35 cellular contexts compared by ENCODE assay signal in the genomic region with DNA sequence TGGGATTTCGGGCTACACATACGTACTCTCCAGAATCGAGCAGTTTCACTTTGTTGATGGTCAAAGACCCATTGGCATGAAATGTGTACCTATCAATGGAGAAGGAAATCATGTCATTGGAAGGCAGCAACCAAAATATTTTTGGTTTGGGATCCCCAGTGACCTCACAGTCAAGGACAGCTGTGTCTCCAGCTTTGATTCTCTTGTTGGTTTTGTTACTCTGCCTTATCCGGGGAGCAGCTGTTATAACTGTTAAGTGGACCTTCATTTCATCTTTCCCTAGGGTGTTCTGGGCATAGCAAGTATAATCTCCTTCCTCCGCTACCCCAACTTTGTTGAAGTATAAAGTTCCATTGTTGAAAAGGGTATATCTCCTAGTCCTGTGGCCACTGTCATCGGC. TPM values are rescaled to one million over a fixed set of nuclear protein-coding genes. Genes with fewer than 3 reads are reported as not detected.
"Had no signal": no experiment of that assay in that cellular context is flagged by ENCODE, and none has a peak within 500 bp of the region (broad histone marks: within the 10 kb centered on the region; RNA-seq: fewer than 3 reads in every experiment).

No MANE protein-coding gene starts in this region.

- H3K36me3 ChIP-seq: adrenal gland, esophagus muscularis mucosa, gastroesophageal sphincter, heart right ventricle had no signal

- H3K27ac ChIP-seq: adrenal gland, body of pancreas, esophagus muscularis mucosa, gastroesophageal sphincter, heart right ventricle had no signal

- H3K27me3 Mint-ChIP-seq: activated CD4-positive, alpha-beta memory T cell treated with anti-CD3 and anti-CD28 coated beads for 36 hours; activated naive CD8-positive, alpha-beta T cell treated with anti-CD3 and anti-CD28 coated beads for 36 hours; activated naive CD8-positive, alpha-beta T cell treated with anti-CD3 and anti-CD28 coated beads, Interleukin-2, amount 50 U/mL, for 24 hours had no signal

- H3K4me3 ChIP-seq: adrenal gland, body of pancreas, esophagus muscularis mucosa, gastroesophageal sphincter, heart right ventricle had no signal

- H3K4me1 Mint-ChIP-seq: activated CD8-positive, alpha-beta memory T cell treated with anti-CD3 and anti-CD28 coated beads, Interleukin-2, amount 10 ng/mL, durations not matched to agents 7 days and 5 days; activated naive CD4-positive, alpha-beta T cell treated with anti-CD3 and anti-CD28 coated beads, Interleukin-2, amount 50 U/mL, for 24 hours; activated naive CD8-positive, alpha-beta T cell treated with anti-CD3 and anti-CD28 coated beads for 36 hours; activated naive CD8-positive, alpha-beta T cell treated with anti-CD3 and anti-CD28 coated beads, Interleukin-2, amount 50 U/mL, for 24 hours had no signal

- H3K4me1 ChIP-seq: body of pancreas had no signal

- H3K36me3 Mint-ChIP-seq: activated CD4-positive, alpha-beta memory T cell treated with anti-CD3 and anti-CD28 coated beads for 36 hours; activated CD8-positive, alpha-beta memory T cell treated with anti-CD3 and anti-CD28 coated beads, Interleukin-2, amount 10 ng/mL, durations not matched to agents 7 days and 5 days; activated naive CD4-positive, alpha-beta T cell treated with anti-CD3 and anti-CD28 coated beads, Interleukin-2, amount 50 U/mL, for 24 hours; activated naive CD8-positive, alpha-beta T cell treated with anti-CD3 and anti-CD28 coated beads for 36 hours had no signal

- H3K4me3 Mint-ChIP-seq: activated CD4-positive, alpha-beta memory T cell treated with anti-CD3 and anti-CD28 coated beads for 36 hours; activated CD8-positive, alpha-beta memory T cell treated with anti-CD3 and anti-CD28 coated beads, Interleukin-2, amount 10 ng/mL, durations not matched to agents 7 days and 5 days; activated CD8-positive, alpha-beta T cell treated with anti-CD3 and anti-CD28 coated beads, Interleukin-2, amount 10 ng/mL, durations not matched to agents 7 days and 5 days; activated naive CD4-positive, alpha-beta T cell treated with anti-CD3 and anti-CD28 coated beads for 36 hours; activated naive CD4-positive, alpha-beta T cell treated with anti-CD3 and anti-CD28 coated beads, Interleukin-2, amount 50 U/mL, for 24 hours; activated naive CD8-positive, alpha-beta T cell treated with anti-CD3 and anti-CD28 coated beads for 36 hours; activated naive CD8-positive, alpha-beta T cell treated with anti-CD3 and anti-CD28 coated beads, Interleukin-2, amount 50 U/mL, for 24 hours; activated T-helper 1 cell treated with anti-CD3 and anti-CD28 coated beads, Interleukin-12 subunit alpha, Interleukin-12 subunit beta, Interleukin-2, Interleukin-4 antibody, amounts not matched to agents 30 ng/mL and 10 ng/mL and 1 ng/mL, durations not matched to agents 14 hours and 24 hours and 36 hours; effector memory CD8-positive, alpha-beta T cell had no signal

- H3K27me3 ChIP-seq: adrenal gland, body of pancreas, esophagus muscularis mucosa, gastroesophageal sphincter, heart right ventricle had no signal

- DNase-seq: activated CD4-positive, alpha-beta memory T cell treated with anti-CD3 and anti-CD28 coated beads for 36 hours; activated CD4-positive, alpha-beta T cell treated with anti-CD3 and anti-CD28 coated beads for 1 hour; activated CD4-positive, alpha-beta T cell treated with anti-CD3 and anti-CD28 coated beads for 4 hours; activated CD4-positive, CD25-positive, alpha-beta regulatory T cell; activated CD8-positive, alpha-beta memory T cell treated with anti-CD3 and anti-CD28 coated beads, Interleukin-2, amount 10 ng/mL, durations not matched to agents 7 days and 5 days; activated CD8-positive, alpha-beta memory T cell treated with anti-CD3 and anti-CD28 coated beads, Interleukin-2, amount 50 U/mL, for 4 hours; activated CD8-positive, alpha-beta T cell treated with anti-CD3 and anti-CD28 coated beads, Interleukin-2, amount 10 ng/mL, durations not matched to agents 7 days and 5 days; activated effector memory CD4-positive, alpha-beta T cell treated with anti-CD3 and anti-CD28 coated beads, Interleukin-2, amount 50 U/mL, for 16 hours; activated naive CD4-positive, alpha-beta T cell treated with anti-CD3 and anti-CD28 coated beads for 36 hours; activated naive CD8-positive, alpha-beta T cell treated with anti-CD3 and anti-CD28 coated beads for 36 hours; activated naive CD8-positive, alpha-beta T cell treated with anti-CD3 and anti-CD28 coated beads, Interleukin-2, amount 50 U/mL, for 24 hours; activated T-cell treated with anti-CD3 and anti-CD28 coated beads, Interleukin-2, amount 50 U/mL, for 1 hour; activated T-cell treated with anti-CD3 and anti-CD28 coated beads, Interleukin-2, amount 50 U/mL, for 48 hours; adrenal gland; amygdala; aorta; body of pancreas; caudate nucleus; cortex of kidney; dermis blood vessel endothelial cell; effector CD4-positive, alpha-beta T cell; effector memory CD8-positive, alpha-beta T cell; erythroblast; foreskin melanocyte; heart right ventricle; T-helper 2 cell had no signal

- H3K9me3 ChIP-seq: adrenal gland, body of pancreas, esophagus muscularis mucosa, gastroesophageal sphincter, heart right ventricle had no signal

- H3K9me3 Mint-ChIP-seq: activated CD4-positive, alpha-beta memory T cell treated with anti-CD3 and anti-CD28 coated beads for 36 hours; activated naive CD4-positive, alpha-beta T cell treated with anti-CD3 and anti-CD28 coated beads for 36 hours; activated naive CD4-positive, alpha-beta T cell treated with anti-CD3 and anti-CD28 coated beads, Interleukin-2, amount 50 U/mL, for 24 hours; activated naive CD8-positive, alpha-beta T cell treated with anti-CD3 and anti-CD28 coated beads for 36 hours; activated naive CD8-positive, alpha-beta T cell treated with anti-CD3 and anti-CD28 coated beads, Interleukin-2, amount 50 U/mL, for 24 hours; activated T-helper 1 cell treated with anti-CD3 and anti-CD28 coated beads, Interleukin-12 subunit alpha, Interleukin-12 subunit beta, Interleukin-2, Interleukin-4 antibody, amounts not matched to agents 30 ng/mL and 10 ng/mL and 1 ng/mL, durations not matched to agents 14 hours and 24 hours and 36 hours; activated T-helper 2 cell treated with anti-CD3 and anti-CD28 coated beads, Interferon-gamma antibody, Interleukin-2, Interleukin-4, amounts not matched to agents 10 μg/mL and 5 μg/mL and 100 μg/mL, durations not matched to agents 14 hours and 24 hours and 36 hours; effector memory CD8-positive, alpha-beta T cell had no signal

- H3K27ac Mint-ChIP-seq: activated CD4-positive, alpha-beta memory T cell treated with anti-CD3 and anti-CD28 coated beads for 36 hours; activated CD8-positive, alpha-beta memory T cell treated with anti-CD3 and anti-CD28 coated beads, Interleukin-2, amount 10 ng/mL, durations not matched to agents 7 days and 5 days; activated CD8-positive, alpha-beta T cell treated with anti-CD3 and anti-CD28 coated beads, Interleukin-2, amount 10 ng/mL, durations not matched to agents 7 days and 5 days; activated naive CD4-positive, alpha-beta T cell treated with anti-CD3 and anti-CD28 coated beads for 36 hours; activated naive CD4-positive, alpha-beta T cell treated with anti-CD3 and anti-CD28 coated beads, Interleukin-2, amount 50 U/mL, for 24 hours; activated naive CD8-positive, alpha-beta T cell treated with anti-CD3 and anti-CD28 coated beads for 36 hours; activated naive CD8-positive, alpha-beta T cell treated with anti-CD3 and anti-CD28 coated beads, Interleukin-2, amount 50 U/mL, for 24 hours; activated T-helper 1 cell treated with anti-CD3 and anti-CD28 coated beads, Interleukin-12 subunit alpha, Interleukin-12 subunit beta, Interleukin-2, Interleukin-4 antibody, amounts not matched to agents 30 ng/mL and 10 ng/mL and 1 ng/mL, durations not matched to agents 14 hours and 24 hours and 36 hours; activated T-helper 2 cell treated with anti-CD3 and anti-CD28 coated beads, Interferon-gamma antibody, Interleukin-2, Interleukin-4, amounts not matched to agents 10 μg/mL and 5 μg/mL and 100 μg/mL, durations not matched to agents 14 hours and 24 hours and 36 hours; effector memory CD8-positive, alpha-beta T cell had no signal

RNA-seq across cellular contexts. Expression of gene IGSF10, which starts 23.0 kb away (rescaled TPM):
- total RNA-seq: activated CD4-positive, alpha-beta memory T cell treated with anti-CD3 and anti-CD28 coated beads for 36 hours; activated CD8-positive, alpha-beta memory T cell treated with anti-CD3 and anti-CD28 coated beads for 36 hours; activated CD8-positive, alpha-beta memory T cell treated with anti-CD3 and anti-CD28 coated beads, Interleukin-2, amount 10 ng/mL, durations not matched to agents 7 days and 5 days; activated CD8-positive, alpha-beta T cell treated with anti-CD3 and anti-CD28 coated beads, Interleukin-2, amount 10 ng/mL, durations not matched to agents 7 days and 5 days; activated naive CD4-positive, alpha-beta T cell treated with anti-CD3 and anti-CD28 coated beads for 36 hours; activated naive CD8-positive, alpha-beta T cell treated with anti-CD3 and anti-CD28 coated beads for 36 hours; activated T-helper 1 cell treated with anti-CD3 and anti-CD28 coated beads, Interleukin-12 subunit alpha, Interleukin-12 subunit beta, Interleukin-2, Interleukin-4 antibody, amounts not matched to agents 30 ng/mL and 10 ng/mL and 1 ng/mL, durations not matched to agents 14 hours and 24 hours and 36 hours; activated T-helper 2 cell treated with anti-CD3 and anti-CD28 coated beads, Interferon-gamma antibody, Interleukin-2, Interleukin-4, amounts not matched to agents 10 μg/mL and 5 μg/mL and 100 μg/mL, durations not matched to agents 14 hours and 24 hours and 36 hours; T-helper 1 cell treated with Interleukin-12 subunit alpha and Interleukin-12 subunit beta and Interleukin-4 antibody, amounts not matched to agents 30 ng/mL and 1 ng/mL, for 36 hours had no signal

RNA-seq across cellular contexts. Expression of gene P2RY12, which starts 53.4 kb away (rescaled TPM):
- total RNA-seq: activated CD4-positive, alpha-beta memory T cell treated with anti-CD3 and anti-CD28 coated beads for 36 hours; activated CD8-positive, alpha-beta memory T cell treated with anti-CD3 and anti-CD28 coated beads for 36 hours; activated CD8-positive, alpha-beta memory T cell treated with anti-CD3 and anti-CD28 coated beads, Interleukin-2, amount 10 ng/mL, durations not matched to agents 7 days and 5 days; activated CD8-positive, alpha-beta T cell treated with anti-CD3 and anti-CD28 coated beads, Interleukin-2, amount 10 ng/mL, durations not matched to agents 7 days and 5 days; activated naive CD4-positive, alpha-beta T cell treated with anti-CD3 and anti-CD28 coated beads for 36 hours; activated naive CD8-positive, alpha-beta T cell treated with anti-CD3 and anti-CD28 coated beads for 36 hours; activated T-helper 1 cell treated with anti-CD3 and anti-CD28 coated beads, Interleukin-12 subunit alpha, Interleukin-12 subunit beta, Interleukin-2, Interleukin-4 antibody, amounts not matched to agents 30 ng/mL and 10 ng/mL and 1 ng/mL, durations not matched to agents 14 hours and 24 hours and 36 hours; activated T-helper 2 cell treated with anti-CD3 and anti-CD28 coated beads, Interferon-gamma antibody, Interleukin-2, Interleukin-4, amounts not matched to agents 10 μg/mL and 5 μg/mL and 100 μg/mL, durations not matched to agents 14 hours and 24 hours and 36 hours; chondrocyte; dermis blood vessel endothelial cell; glomerular endothelial cell; T-helper 1 cell treated with Interleukin-12 subunit alpha and Interleukin-12 subunit beta and Interleukin-4 antibody, amounts not matched to agents 30 ng/mL and 1 ng/mL, for 36 hours had no signal
